In genomic region chr19:34677386-34678084, GRCh38 we compare ENCODE assay signal across 8 cellular contexts.
DNase-seq lines count a peak whose midpoint lies in the region; ATAC-seq and TF ChIP-seq lines count a peak whose summit lies in the region.

TSS of gene ZNF302 (plus strand) at chr19:34677678. CDS start at chr19:34678805, 1,127 bp downstream.

- ATAC-seq in GM18873 (IDR thresholded peaks at IDR 0.05; ENCODE audit: low FRiP score, unreplicated experiment), result peak; percentile 84
- peak; percentile 87 for ATAC-seq in HG03139 (IDR thresholded peaks at IDR 0.05; ENCODE audit: unreplicated experiment)

- peak within 1 kb of the TSS; percentile 77 for H3K4me3 ChIP-seq in AG04449 (ENCODE audit: low read depth, low read length)

- CTCF ChIA-PET in AG04449 (lab: Yijun Ruan, JAX), result interaction anchor here (2.1 kb wide), 1 partner anchor 37 kb away, joined by 6 read pairs; no protein-coding TSS in a partner anchor

- POLR2A ChIA-PET in AG04449 (lab: Yijun Ruan, JAX), result interaction anchor here (0.6 to 1.5 kb wide), 8 partner anchors 9 to 505 kb away, joined by 3 to 13 read pairs (median 4); partner anchors contain the start of genes LSM14A, ZNF181 and ZNF30

- DNase-seq in AG04449 (ENCODE audit: low read depth, low spot score), result peak; percentile 80
- DNase-seq in NCI-H2227 treated with DMSO at 0.1 percent for 48 hours (lab: John Stamatoyannopoulos, UW), result peak; percentile 100
- DNase-seq in activated CD4-positive, CD25-positive, alpha-beta regulatory T cell (lab: John Stamatoyannopoulos, UW), result peak; percentile 83 to 91 (median 88)
- peak; percentile 91 for DNase-seq in central memory CD4-positive, alpha-beta T cell
- DNase-seq in inferior parietal cortex (ENCODE audit: extremely low spot score), result peak; percentile 95
- DNase-seq in stimulated activated CD4-positive, alpha-beta T cell treated with anti-CD3 and anti-CD28 coated beads, Interleukin-12 subunit alpha, Interleukin-12 subunit beta, amount 100 ng/mL, for 4 hours, result peak; percentile 94

- no peak for TF ChIP-seq CTCF in AG04449 (IDR thresholded peaks at IDR 0.05; ENCODE audit: insufficient read depth, low read length, missing control alignments)

Comparison
In these comparisons a context has a peak if more than half of its experiments do, and no peak if none do; other contexts are left out.
1. Peak in every context shown above with its lines: DNase-seq, ATAC-seq and H3K4me3 ChIP-seq.